Comparison of ENCODE assay signal across 27 cellular contexts in genomic region chr3:4819761-4820160, GRCh38.
DNase-seq lines count a peak whose midpoint lies in the region; ATAC-seq and TF ChIP-seq lines count a peak whose summit lies in the region.
"Had no signal": no experiment of that assay in that cellular context is flagged by ENCODE, and none has a peak within 500 bp of the region (broad histone marks: within the 10 kb centered on the region; RNA-seq: fewer than 3 reads in every experiment).

No MANE protein-coding gene starts in this region.

- POLR2A ChIA-PET in CD8-positive, alpha-beta T cell (lab: Charles Lee), result interaction anchor here (0.9 kb wide), 1 partner anchor 21 kb away, joined by 4 read pairs; no protein-coding TSS in a partner anchor

- H3K27me3 Mint-ChIP-seq in activated CD4-positive, alpha-beta T cell treated with anti-CD3 and anti-CD28 coated beads, Interleukin-2, amount 10 ng/mL, durations not matched to agents 24 days and 14 days, result no peaks in the 10 kb centered on the region
- no peaks in the 10 kb centered on the region for H3K27me3 Mint-ChIP-seq in CD8-positive, alpha-beta T cell (ENCODE audit: low read depth)
- no peaks in the 10 kb centered on the region for H3K27me3 Mint-ChIP-seq in activated naive CD8-positive, alpha-beta T cell treated with anti-CD3 and anti-CD28 coated beads for 36 hours

- H3K4me2 ChIP-seq in parathyroid adenoma (ENCODE audit: low read length), result peak overlapping the region; percentile 28
- H3K4me2 ChIP-seq: neural progenitor cell had no signal

- H3K9me3 ChIP-seq in CD8-positive, alpha-beta T cell (ENCODE audit: low read length), result no peaks in the 10 kb centered on the region
- H3K9me3 ChIP-seq in parathyroid adenoma (ENCODE audit: control insufficient read depth, low read length), result no peaks in the 10 kb centered on the region
- H3K9me3 ChIP-seq: ascending aorta, Caco-2, sigmoid colon, upper lobe of right lung had no signal

- H3K4me1 ChIP-seq in CD8-positive, alpha-beta T cell (ENCODE audit: insufficient read depth, low read length), result peaks cover 38% of the 10 kb centered on the region
- H3K4me1 ChIP-seq in parathyroid adenoma, result peaks cover 55% of the 10 kb centered on the region
- H3K4me1 ChIP-seq: neural progenitor cell had no signal

- peak overlapping the region; percentile 97 for H3K27ac Mint-ChIP-seq in activated CD4-positive, alpha-beta T cell treated with anti-CD3 and anti-CD28 coated beads, Interleukin-2, amount 10 ng/mL, durations not matched to agents 24 days and 14 days
- peak overlapping the region; percentile 92 for H3K27ac Mint-ChIP-seq in CD8-positive, alpha-beta T cell
- peak overlapping the region; percentile 61 for H3K27ac Mint-ChIP-seq in activated naive CD8-positive, alpha-beta T cell treated with anti-CD3 and anti-CD28 coated beads for 36 hours
- H3K27ac Mint-ChIP-seq: neural progenitor cell had no signal

- no peak overlapping the region for H3K27ac ChIP-seq in CD8-positive, alpha-beta T cell (ENCODE audit: low read depth, low read length)
- peak overlapping the region; percentile 76 for H3K27ac ChIP-seq in parathyroid adenoma
- H3K27ac ChIP-seq: dorsolateral prefrontal cortex, lower lobe of right lung, neural progenitor cell, sigmoid colon, upper lobe of right lung had no signal

- no peak overlapping the region for H3K9ac ChIP-seq in parathyroid adenoma
- H3K9ac ChIP-seq: neural progenitor cell had no signal

- CTCF ChIA-PET in CD8-positive, alpha-beta T cell (lab: Charles Lee), result interaction anchor here (1.0 kb wide), 1 partner anchor 157 kb away, joined by 3 read pairs; no protein-coding TSS in a partner anchor

- peak overlapping the region; percentile 26 for H2AFZ ChIP-seq in parathyroid adenoma
- H2AFZ ChIP-seq: neural progenitor cell had no signal

- no peaks in the 10 kb centered on the region for H3K79me2 ChIP-seq in parathyroid adenoma

- H3K4me3 ChIP-seq in CD8-positive, alpha-beta T cell (ENCODE audit: low read depth, low read length), result no peak overlapping the region
- peak overlapping the region; percentile 17 for H3K4me3 ChIP-seq in parathyroid adenoma (ENCODE audit: low read depth, low read length)
- H3K4me3 ChIP-seq: ascending aorta, dorsolateral prefrontal cortex, lower lobe of right lung, mucosa of descending colon, neural progenitor cell, sigmoid colon, upper lobe of right lung had no signal

- H3K36me3 ChIP-seq in CD8-positive, alpha-beta T cell (ENCODE audit: insufficient read depth, low read length), result no peaks in the 10 kb centered on the region
- H3K36me3 ChIP-seq in parathyroid adenoma (ENCODE audit: control insufficient read depth, insufficient read depth, low read length), result no peaks in the 10 kb centered on the region
- H3K36me3 ChIP-seq: neural progenitor cell had no signal

- peaks cover 86% of the 10 kb centered on the region for H3K36me3 Mint-ChIP-seq in activated CD4-positive, alpha-beta T cell treated with anti-CD3 and anti-CD28 coated beads, Interleukin-2, amount 10 ng/mL, durations not matched to agents 24 days and 14 days (ENCODE audit: low read depth)
- peaks cover 44% of the 10 kb centered on the region for H3K36me3 Mint-ChIP-seq in CD8-positive, alpha-beta T cell
- peaks cover 91% of the 10 kb centered on the region for H3K36me3 Mint-ChIP-seq in activated naive CD8-positive, alpha-beta T cell treated with anti-CD3 and anti-CD28 coated beads for 36 hours

- peaks cover 13% of the 10 kb centered on the region for H3K9me3 Mint-ChIP-seq in activated CD4-positive, alpha-beta T cell treated with anti-CD3 and anti-CD28 coated beads, Interleukin-2, amount 10 ng/mL, durations not matched to agents 24 days and 14 days
- peaks cover 3% of the 10 kb centered on the region for H3K9me3 Mint-ChIP-seq in CD8-positive, alpha-beta T cell
- H3K9me3 Mint-ChIP-seq in activated naive CD8-positive, alpha-beta T cell treated with anti-CD3 and anti-CD28 coated beads for 36 hours, result peaks cover 15% of the 10 kb centered on the region

- no peak for TF ChIP-seq CTCF in CD8-positive, alpha-beta T cell (IDR thresholded peaks at IDR 0.05)
- TF ChIP-seq CTCF in parathyroid adenoma (IDR thresholded peaks at IDR 0.05), result no peak

- intact Hi-C loops in activated CD4-positive, alpha-beta T cell treated with anti-CD3 and anti-CD28 coated beads, Interleukin-2, amount 10 ng/mL, durations not matched to agents 24 days and 14 days (cut with micrococcal nuclease), result no loop called here
- intact Hi-C loops in CD8-positive, alpha-beta T cell (cut with DNase I, micrococcal nuclease), result loop anchor here in 1 of 2 experiments (2.0 to 10.0 kb wide), 4 partner anchors 53 to 375 kb away; no protein-coding TSS in a partner anchor

- no peak for ATAC-seq in CD8-positive, alpha-beta T cell
- no peak for ATAC-seq in HG03432 (IDR thresholded peaks at IDR 0.05; ENCODE audit: unreplicated experiment)
- ATAC-seq: lower lobe of right lung, mucosa of descending colon, upper lobe of right lung had no signal

- H3K27me3 ChIP-seq in CD8-positive, alpha-beta T cell (ENCODE audit: insufficient read depth, low read length), result no peaks in the 10 kb centered on the region
- no peaks in the 10 kb centered on the region for H3K27me3 ChIP-seq in parathyroid adenoma (ENCODE audit: control insufficient read depth, insufficient read depth, low read length)
- H3K27me3 ChIP-seq: ascending aorta, dorsolateral prefrontal cortex, neural progenitor cell, sigmoid colon, upper lobe of right lung had no signal

- H3K4me1 Mint-ChIP-seq in activated CD4-positive, alpha-beta T cell treated with anti-CD3 and anti-CD28 coated beads, Interleukin-2, amount 10 ng/mL, durations not matched to agents 24 days and 14 days, result peaks cover 64% of the 10 kb centered on the region
- peaks cover 44% of the 10 kb centered on the region for H3K4me1 Mint-ChIP-seq in CD8-positive, alpha-beta T cell (ENCODE audit: low read depth)
- peaks cover 60% of the 10 kb centered on the region for H3K4me1 Mint-ChIP-seq in activated naive CD8-positive, alpha-beta T cell treated with anti-CD3 and anti-CD28 coated beads for 36 hours

- H3K4me3 Mint-ChIP-seq in activated CD4-positive, alpha-beta T cell treated with anti-CD3 and anti-CD28 coated beads, Interleukin-2, amount 10 ng/mL, durations not matched to agents 24 days and 14 days, result peak overlapping the region; percentile 19
- no peak overlapping the region for H3K4me3 Mint-ChIP-seq in CD8-positive, alpha-beta T cell
- H3K4me3 Mint-ChIP-seq in activated naive CD8-positive, alpha-beta T cell treated with anti-CD3 and anti-CD28 coated beads for 36 hours, result no peak overlapping the region
- H3K4me3 Mint-ChIP-seq: neural progenitor cell had no signal

- DNase-seq in activated CD4-positive, alpha-beta T cell treated with anti-CD3 and anti-CD28 coated beads, Interleukin-2, amount 10 ng/mL, durations not matched to agents 24 days and 14 days, result peak; percentile 55
- DNase-seq in activated CD4-positive, alpha-beta T cell treated with anti-CD3 and anti-CD28 coated beads, Interleukin-2, amount 50 U/mL, for 1 hour, result no peak
- DNase-seq in CD8-positive, alpha-beta T cell, result no peak
- no peak for DNase-seq in activated naive CD8-positive, alpha-beta T cell treated with anti-CD3 and anti-CD28 coated beads for 36 hours
- DNase-seq in DMS 273 treated with DMSO at 0.1 percent for 48 hours (lab: John Stamatoyannopoulos, UW) (no peak), cerebellar nuclear complex (lab: John Stamatoyannopoulos, UW) (no peak)
- DNase-seq: activated CD4-positive, alpha-beta T cell treated with anti-CD3 and anti-CD28 coated beads for 1 hour; AML-193; Caco-2; central memory CD4-positive, alpha-beta T cell; dorsolateral prefrontal cortex; KBM-7; kidney glomerular epithelial cell; lower lobe of right lung; mucosa of descending colon; NCI-H1436 treated with DMSO at 0.1 percent for 48 hours; NCI-H2107; NCI-H524 treated with DMSO at 0.1 percent for 48 hours; NK-92 treated with Interleukin-12 subunit alpha and Interleukin-12 subunit beta, amount 100 ng/mL, for 24 hours; SHP77; sigmoid colon; stimulated activated CD4-positive, alpha-beta T cell treated with anti-CD3 and anti-CD28 coated beads, Interleukin-15, amount 100 ng/mL, for 24 hours; upper lobe of right lung had no signal
